In genomic region chr15:67066041-67067021, GRCh38 we compare ENCODE assay signal across 8 cellular contexts.
DNase-seq lines count a peak whose midpoint lies in the region; TF ChIP-seq lines count a peak whose summit lies in the region.

No MANE protein-coding gene starts in this region.

- H3K9me3 ChIP-seq in iPS DF 6.9 (ENCODE audit: control insufficient read depth, insufficient read depth, low read length) = no peaks in the 10 kb centered on the region

- peaks cover 17% of the 10 kb centered on the region; the same call in 1 of the 2 replicates for H3K27me3 ChIP-seq in iPS DF 6.9 (ENCODE audit: control insufficient read depth, insufficient read depth, low read length)

- H3K4me1 Mint-ChIP-seq in activated naive CD8-positive, alpha-beta T cell (ENCODE audit: low read depth) = peaks cover 44% of the 10 kb centered on the region

- H3K4me3 Mint-ChIP-seq in activated naive CD8-positive, alpha-beta T cell = peak overlapping the region; percentile 93

- H3K27me3 Mint-ChIP-seq in activated naive CD8-positive, alpha-beta T cell = no peaks in the 10 kb centered on the region

- TF ChIP-seq CTCF in LNCaP clone FGC (IDR thresholded peaks at IDR 0.05; ENCODE audit: control insufficient read depth, extremely low read depth, insufficient read depth) = no peak

- peak overlapping the region; percentile 73 for H3K4me3 ChIP-seq in LNCaP clone FGC (ENCODE audit: low read depth, low read length)
- peak overlapping the region; percentile 58 for H3K4me3 ChIP-seq in iPS DF 6.9 (ENCODE audit: low read length)

- peaks cover 3% of the 10 kb centered on the region for H3K36me3 Mint-ChIP-seq in activated naive CD8-positive, alpha-beta T cell

- no peaks in the 10 kb centered on the region for H3K9me3 Mint-ChIP-seq in activated naive CD8-positive, alpha-beta T cell (ENCODE audit: low read depth)

- TF ChIP-seq POLR2A in GM19193 (IDR thresholded peaks at IDR 0.05; ENCODE audit: extremely low read depth, insufficient read depth, insufficient read length) = peak; percentile 20

- H3K36me3 ChIP-seq in iPS DF 6.9 (ENCODE audit: control insufficient read depth, insufficient read depth, low read length) = no peaks in the 10 kb centered on the region

- WGBS in iPS DF 6.9 (ENCODE audit: insufficient coverage, insufficient read length) = no CpG with 5 or more reads among the region's 74 CpGs

- H3K27ac Mint-ChIP-seq in activated naive CD8-positive, alpha-beta T cell = peak overlapping the region; percentile 95

- H3K27ac ChIP-seq in iPS DF 6.9 (ENCODE audit: low read length) = no peak overlapping the region

- peaks cover 10% of the 10 kb centered on the region for H3K4me1 ChIP-seq in iPS DF 6.9 (ENCODE audit: control insufficient read depth, insufficient read depth, low read length)

- DNase-seq in LNCaP clone FGC (ENCODE audit: low read depth) (no peak), iPS DF 6.9 (ENCODE audit: low read depth, low spot score) (no peak), NCI-H2081 treated with DMSO at 0.1 percent for 48 hours (lab: John Stamatoyannopoulos, UW) (no peak), middle frontal gyrus (ENCODE audit: extremely low spot score, low spot score) (no peak), SW480 (ENCODE audit: low spot score) (no peak)
- peak; percentile 46 to 57 for DNase-seq in stimulated activated CD4-positive, alpha-beta T cell treated with anti-CD3 and anti-CD28 coated beads, Interleukin-2, amount 100 ng/mL, for 24 hours

Comparison
In these comparisons a context has a peak if more than half of its experiments do, and no peak if none do; other contexts are left out.
1. DNase-seq: peak in stimulated activated CD4-positive, alpha-beta T cell treated with anti-CD3 and anti-CD28 coated beads, Interleukin-2, amount 100 ng/mL, for 24 hours (2 of 2); none in LNCaP clone FGC (single experiment), iPS DF 6.9 (single experiment), NCI-H2081 treated with DMSO at 0.1 percent for 48 hours (single experiment), middle frontal gyrus (single experiment) and SW480 (single experiment).